Comparison of ENCODE assay signal across 17 cellular contexts in genomic region chr12:127262658-127263057, GRCh38.
DNase-seq lines count a peak whose midpoint lies in the region; ATAC-seq and TF ChIP-seq lines count a peak whose summit lies in the region.
"Had no signal": no experiment of that assay in that cellular context is flagged by ENCODE, and none has a peak within 500 bp of the region (broad histone marks: within the 10 kb centered on the region; RNA-seq: fewer than 3 reads in every experiment).

No MANE protein-coding gene starts in this region.

- CTCF ChIA-PET in IMR-90 (lab: Yijun Ruan, JAX): no interaction called here

- no peak overlapping the region for H2AFZ ChIP-seq in IMR-90 (replicated peaks; ENCODE audit: low read length, poor library complexity)

- no peak overlapping the region for H3K4me2 ChIP-seq in IMR-90 (ENCODE audit: low read depth, low read length)
- H3K4me2 ChIP-seq: A549 had no signal

- no peaks in the 10 kb centered on the region for H3K27me3 Mint-ChIP-seq in T-helper 2 cell treated with Interferon-gamma antibody and Interleukin-4, amounts not matched to agents 5 μg/mL and 100 μg/mL, for 36 hours (ENCODE audit: low read depth)
- H3K27me3 Mint-ChIP-seq: IgD-negative memory B cell had no signal

- no peak overlapping the region for H3K56ac ChIP-seq in IMR-90 (ENCODE audit: extremely low read depth, insufficient read depth, low read length)

- no peak overlapping the region for H3K14ac ChIP-seq in IMR-90 (replicated peaks; ENCODE audit: low read depth, low read length)

- 60% methylated on average over 1 of the region's 1 CpG; no CpG with 5 or more reads in 1 of the 2 experiments for WGBS in IMR-90 (ENCODE audit: extremely low coverage in 2 of 2, insufficient read length in 1 of 2), 2 experiments

- no peak overlapping the region for H3K27ac ChIP-seq in IMR-90 (ENCODE audit: insufficient read depth, low read length)
- H3K27ac ChIP-seq: A549, HL-60 had no signal

- no peaks in the 10 kb centered on the region for H4K20me1 ChIP-seq in IMR-90 (ENCODE audit: insufficient read depth, low read length)

- no peak overlapping the region for H2BK15ac ChIP-seq in IMR-90 (ENCODE audit: low read depth, low read length)

- no peak overlapping the region for H2BK5ac ChIP-seq in IMR-90 (ENCODE audit: low read depth, low read length, poor library complexity, severe bottlenecking)

- H3K4me3 ChIP-seq in IMR-90 (ENCODE audit: insufficient read depth, low read depth, low read length) (no peak overlapping the region), adipocyte (ENCODE audit: low read length) (no peak overlapping the region), fibroblast of mammary gland (ENCODE audit: control insufficient read depth, low read depth, low read length) (no peak overlapping the region)
- H3K4me3 ChIP-seq: A549 had no signal

- H3K9me3 Mint-ChIP-seq in T-helper 2 cell treated with Interferon-gamma antibody and Interleukin-4, amounts not matched to agents 5 μg/mL and 100 μg/mL, for 36 hours: peaks cover 4% of the 10 kb centered on the region
- H3K9me3 Mint-ChIP-seq: CD8-positive, alpha-beta T cell had no signal

- POLR2A ChIA-PET in IMR-90 (lab: Charles Lee; ENCODE audit: unreplicated experiment): no interaction called here

- H4K8ac ChIP-seq in IMR-90 (ENCODE audit: low read depth in 2 of 2, low read length in 2 of 2): no peak overlapping the region

- H3K9me1 ChIP-seq in IMR-90 (ENCODE audit: insufficient read depth, low read length): no peaks in the 10 kb centered on the region

- H2AK9ac ChIP-seq in IMR-90 (replicated peaks; ENCODE audit: low read depth, low read length, poor library complexity): no peak overlapping the region

- H3K9ac ChIP-seq in IMR-90 (ENCODE audit: low read depth, low read length): no peak overlapping the region
- H3K9ac ChIP-seq in adipocyte (ENCODE audit: low read length): no peak overlapping the region

- no peak overlapping the region for H3K18ac ChIP-seq in IMR-90 (ENCODE audit: low read depth, low read length)

- H3K4me1 ChIP-seq in IMR-90 (ENCODE audit: control insufficient read depth, insufficient read depth, low read length) (no peaks in the 10 kb centered on the region), adipocyte (ENCODE audit: control insufficient read depth, insufficient read depth, low read length) (peaks cover 14% of the 10 kb centered on the region)
- H3K4me1 ChIP-seq: A549 had no signal

- H3K9me3 ChIP-seq in IMR-90 (ENCODE audit: control insufficient read depth, insufficient read depth, low read length): peaks cover 5% of the 10 kb centered on the region
- no peaks in the 10 kb centered on the region for H3K9me3 ChIP-seq in adipocyte (ENCODE audit: control insufficient read depth, low read length)
- H3K9me3 ChIP-seq: A549 had no signal

- no peak overlapping the region for H3K23ac ChIP-seq in IMR-90 (ENCODE audit: low read depth, low read length)

- H4K5ac ChIP-seq in IMR-90 (ENCODE audit: low read depth, low read length): no peak overlapping the region

- TF ChIP-seq CTCF in IMR-90 (conservative IDR thresholded peaks at IDR 0.05; ENCODE audit: low read depth, low read length) (no peak), fibroblast of mammary gland (conservative IDR thresholded peaks at IDR 0.05; ENCODE audit: control insufficient read depth, insufficient read depth, low read depth, low read length) (no peak)

- no peaks in the 10 kb centered on the region for H3K4me1 Mint-ChIP-seq in T-helper 2 cell treated with Interferon-gamma antibody and Interleukin-4, amounts not matched to agents 5 μg/mL and 100 μg/mL, for 36 hours (ENCODE audit: low read depth)
- H3K4me1 Mint-ChIP-seq: IgD-negative memory B cell had no signal

- H2BK20ac ChIP-seq in IMR-90 (ENCODE audit: low read depth, low read length): no peak overlapping the region

- no peak overlapping the region for H3K4ac ChIP-seq in IMR-90 (ENCODE audit: low read depth, low read length)

- H3K4me3 Mint-ChIP-seq in T-helper 2 cell treated with Interferon-gamma antibody and Interleukin-4, amounts not matched to agents 5 μg/mL and 100 μg/mL, for 36 hours: no peak overlapping the region
- H3K4me3 Mint-ChIP-seq: CD14-positive monocyte; CD8-positive, alpha-beta T cell had no signal

- TF ChIP-seq RAD21 in IMR-90 (IDR thresholded peaks at IDR 0.05; ENCODE audit: low read length): no peak

- no peaks in the 10 kb centered on the region for H3K27me3 ChIP-seq in IMR-90 (ENCODE audit: control insufficient read depth, insufficient read depth, low read length)
- H3K27me3 ChIP-seq in adipocyte (replicated peaks; ENCODE audit: control insufficient read depth, insufficient read depth, low read length): no peaks in the 10 kb centered on the region

- intact Hi-C loops in IMR-90 (cut with micrococcal nuclease) (no loop called here), sciatic nerve (cut with DNase I) (no loop called here)

- ATAC-seq in IMR-90 (ENCODE audit: low read depth) (no peak), sciatic nerve (peak; percentile 41), GM21529 (IDR thresholded peaks at IDR 0.05; ENCODE audit: unreplicated experiment) (no peak)
- ATAC-seq: A549; CD8-positive, alpha-beta T cell had no signal

- DNase-seq in IMR-90 (no peak), adipocyte (ENCODE audit: low read depth) (peak; percentile 24), fibroblast of mammary gland (ENCODE audit: low read depth) (peak; percentile 60), sciatic nerve (ENCODE audit: low spot score) (no peak)
- no peak for DNase-seq in activated CD4-positive, alpha-beta T cell treated with anti-CD3 and anti-CD28 coated beads for 48 hours
- no peak for DNase-seq in T-helper 2 cell treated with Interferon-gamma antibody and Interleukin-4, amounts not matched to agents 5 μg/mL and 100 μg/mL, for 36 hours (ENCODE audit: low spot score)
- DNase-seq: CD8-positive, alpha-beta T cell; COR-L47; DMS153; DMS79 treated with DMSO at 0.1 percent for 48 hours; EL; HCEC 1CT had no signal

- no peak overlapping the region for H4K91ac ChIP-seq in IMR-90 (ENCODE audit: insufficient read depth, low read depth, low read length)

- H3K36me3 ChIP-seq in IMR-90 (ENCODE audit: control insufficient read depth, insufficient read depth, low read length): no peaks in the 10 kb centered on the region
- H3K36me3 ChIP-seq in adipocyte (ENCODE audit: control insufficient read depth, insufficient read depth, low read length, severe bottlenecking): no peaks in the 10 kb centered on the region

- H2BK120ac ChIP-seq in IMR-90 (ENCODE audit: low read depth, low read length): no peak overlapping the region

- no TSS peak for BruUV-seq in IMR-90 (replicated peaks; lab: Mats Ljungman, UMichigan)

- H2AK5ac ChIP-seq in IMR-90 (ENCODE audit: low read depth, low read length): no peak overlapping the region

- no peak for TF ChIP-seq POLR2A in IMR-90 (IDR thresholded peaks at IDR 0.05; ENCODE audit: low read depth, low read length)

- in situ Hi-C loops in IMR-90 (cut with MboI; ENCODE audit: low sequenced_read_pairs): no loop called here

- H3K79me1 ChIP-seq in IMR-90 (ENCODE audit: low read depth in 1 of 2, low read length in 2 of 2): no peaks in the 10 kb centered on the region

- H3K27ac Mint-ChIP-seq in T-helper 2 cell treated with Interferon-gamma antibody and Interleukin-4, amounts not matched to agents 5 μg/mL and 100 μg/mL, for 36 hours: no peak overlapping the region
- H3K27ac Mint-ChIP-seq: CD14-positive monocyte; CD8-positive, alpha-beta T cell; IgD-negative memory B cell had no signal

- H3K36me3 Mint-ChIP-seq in T-helper 2 cell treated with Interferon-gamma antibody and Interleukin-4, amounts not matched to agents 5 μg/mL and 100 μg/mL, for 36 hours (ENCODE audit: low read depth): no peaks in the 10 kb centered on the region
- H3K36me3 Mint-ChIP-seq: CD14-positive monocyte; CD8-positive, alpha-beta T cell; IgD-negative memory B cell had no signal

- dilution Hi-C loops in IMR-90 (cut with HindIII; ENCODE audit: low sequenced_read_pairs, unreplicated experiment): no loop called here

TF ChIP-seq in IMR-90, 13 proteins besides CTCF, POLR2A, EP300 and RAD21:
- peak; percentile 39 for TF ChIP-seq CEBPB (IDR thresholded peaks at IDR 0.05; ENCODE audit: low read depth, low read length)
- no peak for TF ChIP-seq RCOR1 (IDR thresholded peaks at IDR 0.05; ENCODE audit: insufficient replicate concordance, low read length)
- TF ChIP-seq ELK1 (IDR thresholded peaks at IDR 0.05; ENCODE audit: borderline replicate concordance, low read depth, low read length): no peak

Comparison
In these comparisons a context has a peak if more than half of its experiments do, and no peak if none do; other contexts are left out.
1. DNase-seq: peak in adipocyte (single experiment) and fibroblast of mammary gland (single experiment); none in IMR-90 (single experiment), sciatic nerve (single experiment), activated CD4-positive, alpha-beta T cell treated with anti-CD3 and anti-CD28 coated beads for 48 hours (single experiment) and T-helper 2 cell treated with Interferon-gamma antibody and Interleukin-4, amounts not matched to agents 5 μg/mL and 100 μg/mL, for 36 hours (single experiment).